Comparison of ENCODE assay signal across 21 cellular contexts in genomic region chr6:227812-228338, GRCh38.
DNase-seq lines count a peak whose midpoint lies in the region; ATAC-seq and TF ChIP-seq lines count a peak whose summit lies in the region.
"Had no signal": no experiment of that assay in that cellular context is flagged by ENCODE, and none has a peak within 500 bp of the region (broad histone marks: within the 10 kb centered on the region; RNA-seq: fewer than 3 reads in every experiment).

No MANE protein-coding gene starts in this region.

- no peak overlapping the region for H3K4me3 ChIP-seq in GM06990 (replicated peaks; ENCODE audit: low read depth, low read length)
- no peak overlapping the region for H3K4me3 ChIP-seq in upper lobe of left lung
- H3K4me3 ChIP-seq: esophagus squamous epithelium, thoracic aorta had no signal

- no peak overlapping the region for H3K27ac ChIP-seq in upper lobe of left lung
- H3K27ac ChIP-seq: esophagus squamous epithelium, parathyroid adenoma, thoracic aorta had no signal

- peak overlapping the region; percentile 41 for H3K4me3 Mint-ChIP-seq in activated B cell treated with CpG ODN at 0.5 μM for 24 hours
- H3K4me3 Mint-ChIP-seq in immature natural killer cell, result no peak overlapping the region

- H3K27me3 Mint-ChIP-seq in activated B cell treated with CpG ODN at 0.5 μM for 24 hours (no peaks in the 10 kb centered on the region), immature natural killer cell (ENCODE audit: low read depth in 3 of 3) (peaks cover 0 to 5% (median 2%) of the 10 kb centered on the region in 3 donors)

- TF ChIP-seq POLR2A in upper lobe of left lung (IDR thresholded peaks at IDR 0.05), result no peak

- peak; percentile 28 for ATAC-seq in GM18873 (IDR thresholded peaks at IDR 0.05; ENCODE audit: low FRiP score, unreplicated experiment)
- ATAC-seq in HG02763 (IDR thresholded peaks at IDR 0.05; ENCODE audit: unreplicated experiment), result peak; percentile 22
- ATAC-seq in activated B cell treated with CpG ODN at 0.5 μM for 24 hours (ENCODE audit: low read depth), result peak; percentile 12
- ATAC-seq in GM21619 (IDR thresholded peaks at IDR 0.05; ENCODE audit: unreplicated experiment), result no peak
- ATAC-seq in activated naive CD4-positive, alpha-beta T cell treated with anti-CD3 and anti-CD28 coated beads, Interleukin-2, amount 50 U/mL, for 72 hours, result no peak
- ATAC-seq in upper lobe of left lung (ENCODE audit: low FRiP score in 2 of 2), result no peak

- CTCF ChIA-PET in activated B cell treated with CpG ODN at 0.5 μM for 24 hours (lab: Charles Lee), result interaction anchor here (0.6 to 3.6 kb wide), 28 partner anchors 11 to 1169 kb away, joined by 3 to 38 read pairs (median 5); partner anchors contain the start of genes DUSP22 and IRF4

- H3K9me3 ChIP-seq in upper lobe of left lung, result no peaks in the 10 kb centered on the region
- H3K9me3 ChIP-seq: esophagus squamous epithelium, thoracic aorta had no signal

- TF ChIP-seq CTCF in GM06990 (IDR thresholded peaks at IDR 0.05; ENCODE audit: insufficient read depth, low read length, poor library complexity, severe bottlenecking), result no peak
- no peak for TF ChIP-seq CTCF in activated B cell treated with CpG ODN at 0.5 μM for 24 hours (IDR thresholded peaks at IDR 0.05)
- no peak for TF ChIP-seq CTCF in upper lobe of left lung (IDR thresholded peaks at IDR 0.05)

- peaks cover 66% of the 10 kb centered on the region for H3K4me1 Mint-ChIP-seq in activated B cell treated with CpG ODN at 0.5 μM for 24 hours
- peaks cover 6 to 14% of the 10 kb centered on the region in 2 donors for H3K4me1 Mint-ChIP-seq in immature natural killer cell

- intact Hi-C loops in activated B cell treated with CpG ODN at 0.5 μM for 24 hours (cut with micrococcal nuclease), result loop anchor here (1.0 to 10.0 kb wide), 14 partner anchors 8 to 1169 kb away; partner anchors contain the start of gene IRF4

- POLR2A ChIA-PET in activated B cell treated with CpG ODN at 0.5 μM for 24 hours (lab: Charles Lee), result interaction anchor here (0.9 to 6.5 kb wide), 20 partner anchors 8 to 262 kb away, joined by 3 to 106 read pairs (median 7); partner anchors contain the start of genes DUSP22 and IRF4

- H3K36me3 ChIP-seq in GM06990 (ENCODE audit: control insufficient read depth, insufficient read depth, low read length) (no peaks in the 10 kb centered on the region), upper lobe of left lung (no peaks in the 10 kb centered on the region)
- H3K36me3 ChIP-seq: esophagus squamous epithelium, thoracic aorta had no signal

- 85 to 91% methylated on average over 7 to 9 of the region's 9 CpGs for WGBS in upper lobe of left lung, 2 donors

- H3K27ac Mint-ChIP-seq in activated B cell treated with CpG ODN at 0.5 μM for 24 hours, result peak overlapping the region; percentile 80
- H3K27ac Mint-ChIP-seq in activated naive CD4-positive, alpha-beta T cell treated with anti-CD3 and anti-CD28 coated beads, Interleukin-2, amount 50 U/mL, for 72 hours, result no peak overlapping the region
- H3K27ac Mint-ChIP-seq in immature natural killer cell, result peak overlapping the region in 1 of 6 donors; percentile 45

- no peaks in the 10 kb centered on the region for H3K27me3 ChIP-seq in GM06990 (replicated peaks; ENCODE audit: control insufficient read depth, insufficient read depth, low read length)
- no peaks in the 10 kb centered on the region for H3K27me3 ChIP-seq in upper lobe of left lung

- peaks cover 4 to 12% (median 9%) of the 10 kb centered on the region in 4 donors for H3K4me1 ChIP-seq in upper lobe of left lung
- H3K4me1 ChIP-seq: parathyroid adenoma had no signal

- TF ChIP-seq EP300 in upper lobe of left lung (IDR thresholded peaks at IDR 0.05), result no peak

- DNase-seq in GM06990 (ENCODE audit: extremely low read depth, insufficient read length) (peak; percentile 74), activated B cell treated with CpG ODN at 0.5 μM for 24 hours (no peak), upper lobe of left lung (no peak), immature natural killer cell (no peak)
- DNase-seq in activated naive CD4-positive, alpha-beta T cell treated with anti-CD3 and anti-CD28 coated beads, Interleukin-2, amount 50 U/mL, for 72 hours (ENCODE audit: low spot score in 2 of 2), result no peak
- DNase-seq: activated CD4-positive, alpha-beta T cell treated with anti-CD3 and anti-CD28 coated beads, Interleukin-2, amount 50 U/mL, for 4 hours; COR-L47; effector CD4-positive, alpha-beta T cell; esophagus squamous epithelium; GOT3; IMR-90; NCI-H1694 treated with DMSO at 0.1 percent for 48 hours; NCI-H446 treated with DMSO at 0.1 percent for 48 hours; small intestine; stimulated activated CD4-positive, alpha-beta T cell treated with anti-CD3 and anti-CD28 coated beads, Interleukin-4, amount 100 ng/mL, for 4 hours; stimulated activated CD8-positive, alpha-beta memory T cell treated with anti-CD3 and anti-CD28 coated beads, Interleukin-4, amount 100 ng/mL, for 48 hours had no signal

- H3K9me3 Mint-ChIP-seq in activated B cell treated with CpG ODN at 0.5 μM for 24 hours (no peaks in the 10 kb centered on the region), immature natural killer cell (no peaks in the 10 kb centered on the region)
- H3K9me3 Mint-ChIP-seq in activated naive CD4-positive, alpha-beta T cell treated with anti-CD3 and anti-CD28 coated beads, Interleukin-2, amount 50 U/mL, for 72 hours, result no peaks in the 10 kb centered on the region

- H3K36me3 Mint-ChIP-seq in activated B cell treated with CpG ODN at 0.5 μM for 24 hours (ENCODE audit: low read depth) (no peaks in the 10 kb centered on the region), immature natural killer cell (no peaks in the 10 kb centered on the region)
- H3K36me3 Mint-ChIP-seq in activated naive CD4-positive, alpha-beta T cell treated with anti-CD3 and anti-CD28 coated beads, Interleukin-2, amount 50 U/mL, for 72 hours, result peaks cover 12 to 33% of the 10 kb centered on the region in 2 donors

Comparison
In these comparisons a context has a peak if more than half of its experiments do, and no peak if none do; other contexts are left out.
1. ATAC-seq: peak in GM18873 (single experiment), HG02763 (single experiment) and activated B cell treated with CpG ODN at 0.5 μM for 24 hours (single experiment); none in GM21619 (single experiment), activated naive CD4-positive, alpha-beta T cell treated with anti-CD3 and anti-CD28 coated beads, Interleukin-2, amount 50 U/mL, for 72 hours (0 of 2) and upper lobe of left lung (0 of 2).